ENCODE assay signal across 2 cellular contexts in the genomic region with DNA sequence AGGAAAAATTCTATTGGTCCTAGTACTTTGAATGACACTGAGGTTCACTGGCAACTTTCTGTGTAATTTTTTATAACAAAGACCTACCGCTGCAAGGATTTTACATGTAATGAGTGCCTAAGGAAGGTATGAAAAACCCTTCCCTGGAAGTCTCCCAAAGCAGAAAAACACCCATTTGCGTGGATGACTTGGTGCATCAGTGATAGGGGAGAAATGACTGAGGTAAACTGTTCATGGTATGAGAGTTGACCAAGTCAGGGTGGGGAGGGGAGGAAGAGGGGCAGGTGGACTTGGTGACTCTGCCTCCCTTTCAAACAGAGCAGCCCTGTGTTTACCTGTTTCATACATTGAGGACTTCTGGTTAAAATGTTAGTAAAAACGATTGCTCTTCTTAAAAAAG.
TF ChIP-seq lines count a peak whose summit lies in the region.

No MANE protein-coding gene starts in this region.

TF ChIP-seq in A549, 52 proteins besides CTCF, POLR2A, EP300 and RAD21:
- no peak for TF ChIP-seq NR3C1 (IDR thresholded peaks at IDR 0.05)

TF ChIP-seq in IMR-90, 13 proteins besides CTCF, POLR2A, EP300 and RAD21:
- TF ChIP-seq CEBPB (IDR thresholded peaks at IDR 0.05; ENCODE audit: low read depth, low read length), result no peak
